Comparison of ENCODE assay signal across 9 cellular contexts in genomic region chr1:176880954-176881595, GRCh38.
DNase-seq lines count a peak whose midpoint lies in the region; ATAC-seq and TF ChIP-seq lines count a peak whose summit lies in the region.
"Had no signal": no experiment of that assay in that cellular context is flagged by ENCODE, and none has a peak within 500 bp of the region (broad histone marks: within the 10 kb centered on the region; RNA-seq: fewer than 3 reads in every experiment).

No MANE protein-coding gene starts in this region.

- TF ChIP-seq CTCF in osteoblast (IDR thresholded peaks at IDR 0.05; ENCODE audit: extremely low read depth, low read depth, low read length) = peak; percentile 90

- H3K36me3 Mint-ChIP-seq in activated CD8-positive, alpha-beta T cell treated with anti-CD3 and anti-CD28 coated beads, Interleukin-2, amount 10 ng/mL, durations not matched to agents 7 days and 5 days (ENCODE audit: low read depth) = no peaks in the 10 kb centered on the region

- H3K27ac Mint-ChIP-seq in activated CD8-positive, alpha-beta T cell treated with anti-CD3 and anti-CD28 coated beads, Interleukin-2, amount 10 ng/mL, durations not matched to agents 7 days and 5 days = no peak overlapping the region
- H3K27ac Mint-ChIP-seq: effector memory CD8-positive, alpha-beta T cell had no signal

- H3K9me3 ChIP-seq in osteoblast (ENCODE audit: low read depth, low read length) = no peaks in the 10 kb centered on the region

- H3K4me1 Mint-ChIP-seq in activated CD8-positive, alpha-beta T cell treated with anti-CD3 and anti-CD28 coated beads, Interleukin-2, amount 10 ng/mL, durations not matched to agents 7 days and 5 days (ENCODE audit: low read depth) = no peaks in the 10 kb centered on the region

- no peak overlapping the region for H3K4me3 ChIP-seq in osteoblast (ENCODE audit: insufficient read depth, low read length)

- H3K27me3 ChIP-seq in osteoblast (ENCODE audit: insufficient read depth, low read length) = no peaks in the 10 kb centered on the region

- H3K4me3 Mint-ChIP-seq in activated CD8-positive, alpha-beta T cell treated with anti-CD3 and anti-CD28 coated beads, Interleukin-2, amount 10 ng/mL, durations not matched to agents 7 days and 5 days = no peak overlapping the region
- H3K4me3 Mint-ChIP-seq: effector memory CD8-positive, alpha-beta T cell had no signal

- no peaks in the 10 kb centered on the region for H3K27me3 Mint-ChIP-seq in activated CD8-positive, alpha-beta T cell treated with anti-CD3 and anti-CD28 coated beads, Interleukin-2, amount 10 ng/mL, durations not matched to agents 7 days and 5 days (ENCODE audit: low read depth)

- ATAC-seq in HG02884 (IDR thresholded peaks at IDR 0.05; ENCODE audit: unreplicated experiment) = peak; percentile 62
- ATAC-seq in activated CD8-positive, alpha-beta T cell treated with anti-CD3 and anti-CD28 coated beads, Interleukin-2, amount 10 ng/mL, durations not matched to agents 7 days and 5 days = no peak
- ATAC-seq: effector memory CD8-positive, alpha-beta T cell had no signal

- H3K79me2 ChIP-seq in osteoblast (ENCODE audit: insufficient read depth, low read length) = no peaks in the 10 kb centered on the region

- H3K27ac ChIP-seq in osteoblast (ENCODE audit: low read depth, low read length) = no peak overlapping the region

- H4K20me1 ChIP-seq in osteoblast (ENCODE audit: insufficient read depth, low read length) = no peaks in the 10 kb centered on the region

- no peaks in the 10 kb centered on the region for H3K36me3 ChIP-seq in osteoblast (ENCODE audit: insufficient read depth, low read length)

- no peak overlapping the region for H3K4me2 ChIP-seq in osteoblast (ENCODE audit: insufficient read depth, low read length)

- DNase-seq in NOMO-1 (lab: John Stamatoyannopoulos, UW; ENCODE audit: unreplicated experiment in 2 of 2) = peak; percentile 3 to 8
- no peak for DNase-seq in NOMO-1 treated with dmso at 0.1 percent for 144 hours (lab: John Stamatoyannopoulos, UW; ENCODE audit: unreplicated experiment)
- peak; percentile 50 for DNase-seq in NCI-H345 treated with DMSO at 0.1 percent for 48 hours (lab: John Stamatoyannopoulos, UW; ENCODE audit: unreplicated experiment)
- peak; percentile 63 for DNase-seq in activated CD8-positive, alpha-beta T cell treated with anti-CD3 and anti-CD28 coated beads, Interleukin-2, amount 10 ng/mL, durations not matched to agents 7 days and 5 days
- peak; percentile 57 for DNase-seq in foreskin melanocyte
- DNase-seq in osteoblast (ENCODE audit: insufficient read length, low spot score, missing footprints) = peak; percentile 81
- no peak for DNase-seq in OCI-M2 (lab: John Stamatoyannopoulos, UW; ENCODE audit: unreplicated experiment)

- no peaks in the 10 kb centered on the region for H3K9me3 Mint-ChIP-seq in activated CD8-positive, alpha-beta T cell treated with anti-CD3 and anti-CD28 coated beads, Interleukin-2, amount 10 ng/mL, durations not matched to agents 7 days and 5 days (ENCODE audit: insufficient read depth)

- no peaks in the 10 kb centered on the region for H3K4me1 ChIP-seq in osteoblast (ENCODE audit: insufficient read depth, low read length)

- CTCF ChIA-PET in activated CD8-positive, alpha-beta T cell treated with anti-CD3 and anti-CD28 coated beads, Interleukin-2, amount 10 ng/mL, durations not matched to agents 7 days and 5 days (lab: Charles Lee) = no interaction called here

- POLR2A ChIA-PET in activated CD8-positive, alpha-beta T cell treated with anti-CD3 and anti-CD28 coated beads, Interleukin-2, amount 10 ng/mL, durations not matched to agents 7 days and 5 days (lab: Charles Lee) = no interaction called here

- no peak overlapping the region for H2AFZ ChIP-seq in osteoblast (ENCODE audit: low read length)

Comparison
In these comparisons a context has a peak if more than half of its experiments do, and no peak if none do; other contexts are left out.
1. DNase-seq: peak in NOMO-1 (2 of 2), NCI-H345 treated with DMSO at 0.1 percent for 48 hours (single experiment), activated CD8-positive, alpha-beta T cell treated with anti-CD3 and anti-CD28 coated beads, Interleukin-2, amount 10 ng/mL, durations not matched to agents 7 days and 5 days (single experiment), foreskin melanocyte (single experiment) and osteoblast (single experiment); none in NOMO-1 treated with dmso at 0.1 percent for 144 hours (single experiment) and OCI-M2 (single experiment).